24 cellular contexts compared by ENCODE assay signal in genomic region chr14:95021588-95021987, GRCh38.
DNase-seq lines count a peak whose midpoint lies in the region; ATAC-seq and TF ChIP-seq lines count a peak whose summit lies in the region.
"Had no signal": no experiment of that assay in that cellular context is flagged by ENCODE, and none has a peak within 500 bp of the region (broad histone marks: within the 10 kb centered on the region; RNA-seq: fewer than 3 reads in every experiment).

No MANE protein-coding gene starts in this region.

- no peak overlapping the region for H2AFZ ChIP-seq in GM23338
- H2AFZ ChIP-seq in neural progenitor cell (replicated peaks): no peak overlapping the region

- H3K36me3 Mint-ChIP-seq in GM23338 (ENCODE audit: low read depth): no peaks in the 10 kb centered on the region
- H3K36me3 Mint-ChIP-seq in endodermal cell (ENCODE audit: low read depth): no peaks in the 10 kb centered on the region
- H3K36me3 Mint-ChIP-seq in neural progenitor cell: no peaks in the 10 kb centered on the region
- H3K36me3 Mint-ChIP-seq: CD4-positive, alpha-beta memory T cell had no signal

- 60 to 94% methylated on average over 1 to 2 of the region's 2 CpGs for WGBS in endodermal cell (ENCODE audit: insufficient coverage in 1 of 2, insufficient read length in 1 of 2), 2 experiments
- WGBS in right lobe of liver (ENCODE audit: insufficient coverage, low coverage, low lambda C conversion rate, missing lambda C conversion rate): 85% methylated on average over 2 of the region's 2 CpGs

- H3K9ac ChIP-seq in NT2/D1 (ENCODE audit: insufficient read length, low read depth): no peak overlapping the region
- H3K9ac ChIP-seq in endodermal cell (ENCODE audit: extremely low read depth, low read length, poor library complexity, severe bottlenecking): no peak overlapping the region
- no peak overlapping the region for H3K9ac ChIP-seq in neural progenitor cell
- H3K9ac ChIP-seq: BLaER1 had no signal

- no peaks in the 10 kb centered on the region for H3K4me1 Mint-ChIP-seq in GM23338
- no peaks in the 10 kb centered on the region for H3K4me1 Mint-ChIP-seq in endodermal cell
- peaks cover 3% of the 10 kb centered on the region for H3K4me1 Mint-ChIP-seq in neural progenitor cell

- H3K4me1 ChIP-seq in GM23338 (ENCODE audit: insufficient read depth) (no peaks in the 10 kb centered on the region), NT2/D1 (ENCODE audit: insufficient read depth, insufficient read length) (no peaks in the 10 kb centered on the region), endodermal cell (ENCODE audit: control insufficient read depth, insufficient read depth, low read length) (no peaks in the 10 kb centered on the region), neural progenitor cell (no peaks in the 10 kb centered on the region), right lobe of liver (no peaks in the 10 kb centered on the region)
- H3K4me1 ChIP-seq: Caco-2 had no signal

- H3F3A ChIP-seq in GM23338 (replicated peaks; ENCODE audit: low read depth): no peaks in the 10 kb centered on the region
- H3F3A ChIP-seq in neural progenitor cell (ENCODE audit: low read depth): no peaks in the 10 kb centered on the region

- H3K27ac ChIP-seq in GM23338 (ENCODE audit: low read depth) (no peak overlapping the region), endodermal cell (ENCODE audit: low read depth, low read length) (no peak overlapping the region), neural progenitor cell (no peak overlapping the region), right lobe of liver (no peak overlapping the region)
- H3K27ac ChIP-seq: BLaER1, HL-60 had no signal

- H3K4me3 Mint-ChIP-seq in GM23338 (no peak overlapping the region), endodermal cell (no peak overlapping the region), neural progenitor cell (no peak overlapping the region)
- H3K4me3 Mint-ChIP-seq: HFFc6 had no signal

- H3K9me3 ChIP-seq in NT2/D1 (ENCODE audit: insufficient read depth, low read length) (no peaks in the 10 kb centered on the region), endodermal cell (ENCODE audit: control insufficient read depth, low read length) (peaks cover 11% of the 10 kb centered on the region), neural progenitor cell (ENCODE audit: low read depth) (no peaks in the 10 kb centered on the region), right lobe of liver (no peaks in the 10 kb centered on the region)
- H3K9me3 ChIP-seq: Caco-2 had no signal

- no peaks in the 10 kb centered on the region for H4K20me1 ChIP-seq in GM23338 (replicated peaks; ENCODE audit: insufficient read depth)
- H4K20me1 ChIP-seq in neural progenitor cell (ENCODE audit: low read depth): no peaks in the 10 kb centered on the region
- H4K20me1 ChIP-seq: BLaER1 had no signal

- intact Hi-C loops in right lobe of liver (cut with DNase I): no loop called here

- no peak for TF ChIP-seq POLR2A in right lobe of liver (IDR thresholded peaks at IDR 0.05)

- H3K9me3 Mint-ChIP-seq in GM23338: no peaks in the 10 kb centered on the region
- peaks cover 4% of the 10 kb centered on the region for H3K9me3 Mint-ChIP-seq in endodermal cell
- peaks cover 2% of the 10 kb centered on the region for H3K9me3 Mint-ChIP-seq in neural progenitor cell

- ATAC-seq in GM23338: peak; percentile 78
- ATAC-seq in HG03460 (IDR thresholded peaks at IDR 0.05; ENCODE audit: unreplicated experiment): no peak
- no peak for ATAC-seq in right lobe of liver
- ATAC-seq: HepG2, K562, Panc1 had no signal

- no peaks in the 10 kb centered on the region for H3K27me3 ChIP-seq in GM23338 (ENCODE audit: insufficient read depth)
- H3K27me3 ChIP-seq in NT2/D1 (ENCODE audit: insufficient read depth, insufficient read length): no peaks in the 10 kb centered on the region
- H3K27me3 ChIP-seq in endodermal cell (ENCODE audit: control insufficient read depth, insufficient read depth, low read length, poor library complexity, severe bottlenecking): no peaks in the 10 kb centered on the region
- H3K27me3 ChIP-seq in neural progenitor cell: no peaks in the 10 kb centered on the region
- no peaks in the 10 kb centered on the region for H3K27me3 ChIP-seq in right lobe of liver
- H3K27me3 ChIP-seq: BLaER1 had no signal

- no peaks in the 10 kb centered on the region for H3K79me2 ChIP-seq in GM23338 (replicated peaks; ENCODE audit: insufficient read depth)
- no peaks in the 10 kb centered on the region for H3K79me2 ChIP-seq in neural progenitor cell (ENCODE audit: low read depth)

- DNase-seq in GM23338 (ENCODE audit: low spot score) (peak; percentile 46), NT2/D1 (ENCODE audit: low read depth, low spot score) (peak; percentile 16), endodermal cell (peak; percentile 68), neural progenitor cell (ENCODE audit: low spot score) (no peak), right lobe of liver (no peak), GM10266 (ENCODE audit: extremely low spot score) (no peak)
- DNase-seq: Caco-2; DMS 273 treated with DMSO at 0.1 percent for 48 hours; GDM1; HFFc6; MM.1S; NCI-H1092 treated with DMSO at 0.1 percent for 48 hours; NCI-H146; NCI-H2029; NCI-H2227 treated with DMSO at 0.1 percent for 48 hours; NCI-H510A; NK-92 treated with Interleukin-12 subunit alpha and Interleukin-12 subunit beta, amount 100 ng/mL, for 24 hours had no signal

- H3K27me3 Mint-ChIP-seq in GM23338 (ENCODE audit: insufficient read depth, low read depth, poor library complexity) (peaks cover 7% of the 10 kb centered on the region), endodermal cell (ENCODE audit: insufficient read depth) (peaks cover 1% of the 10 kb centered on the region), neural progenitor cell (ENCODE audit: insufficient read depth, low read depth) (peaks cover 4% of the 10 kb centered on the region)

- TF ChIP-seq CTCF in GM23338 (conservative IDR thresholded peaks at IDR 0.05; ENCODE audit: low read depth in 2 of 2): peak; percentile 37 to 53; a peak in 3 of 4 replicates
- peak; percentile 68 for TF ChIP-seq CTCF in endodermal cell (conservative IDR thresholded peaks at IDR 0.05)
- peak; percentile 13 for TF ChIP-seq CTCF in neural progenitor cell (IDR thresholded peaks at IDR 0.05)
- TF ChIP-seq CTCF in right lobe of liver (IDR thresholded peaks at IDR 0.05): no peak
- TF ChIP-seq CTCF in GM10266 (IDR thresholded peaks at IDR 0.05; ENCODE audit: control insufficient read depth, insufficient read depth, low read depth, missing control alignments): no peak

- no peak overlapping the region for H3K4me3 ChIP-seq in GM23338
- no peak overlapping the region for H3K4me3 ChIP-seq in NT2/D1 (ENCODE audit: insufficient read length, low read depth)
- no peak overlapping the region for H3K4me3 ChIP-seq in endodermal cell (ENCODE audit: low read length)
- H3K4me3 ChIP-seq in neural progenitor cell: no peak overlapping the region
- H3K4me3 ChIP-seq in right lobe of liver: no peak overlapping the region
- H3K4me3 ChIP-seq: BLaER1, K562 had no signal

- H3K4me2 ChIP-seq in GM23338: no peak overlapping the region
- no peak overlapping the region for H3K4me2 ChIP-seq in neural progenitor cell
- H3K4me2 ChIP-seq: BLaER1 had no signal

- H3K36me3 ChIP-seq in GM23338 (ENCODE audit: insufficient read depth) (no peaks in the 10 kb centered on the region), NT2/D1 (ENCODE audit: insufficient read depth, insufficient read length, low read length) (no peaks in the 10 kb centered on the region), endodermal cell (ENCODE audit: control insufficient read depth, insufficient read depth, low read length) (no peaks in the 10 kb centered on the region), neural progenitor cell (no peaks in the 10 kb centered on the region), right lobe of liver (no peaks in the 10 kb centered on the region)
- H3K36me3 ChIP-seq: BLaER1 had no signal

- H3K27ac Mint-ChIP-seq in GM23338: no peak overlapping the region
- H3K27ac Mint-ChIP-seq in endodermal cell: no peak overlapping the region
- H3K27ac Mint-ChIP-seq in neural progenitor cell: no peak overlapping the region
- H3K27ac Mint-ChIP-seq: HFFc6 had no signal

- H3K9me2 ChIP-seq in GM23338 (ENCODE audit: insufficient read depth): no peaks in the 10 kb centered on the region

TF ChIP-seq in GM23338, 12 proteins besides CTCF, POLR2A, EP300 and RAD21 (continues in another document):
- TF ChIP-seq ETS1 (IDR thresholded peaks at IDR 0.05) (no peak), STAT1 (IDR thresholded peaks at IDR 0.05; ENCODE audit: unreplicated experiment) (no peak), POLR2AphosphoS5 (IDR thresholded peaks at IDR 0.05; ENCODE audit: low read depth) (no peak), ZNF114 (CRISPR knock-in tag; IDR thresholded peaks at IDR 0.05) (no peak), CREB1 (CRISPR knock-in tag; IDR thresholded peaks at IDR 0.05; ENCODE audit: low read depth) (no peak), EZH2 (IDR thresholded peaks at IDR 0.05; ENCODE audit: low read depth, unreplicated experiment) (no peak), NANOG (IDR thresholded peaks at IDR 0.05; ENCODE audit: borderline replicate concordance) (no peak), JUNB (IDR thresholded peaks at IDR 0.05; ENCODE audit: unreplicated experiment) (no peak), EZH2phosphoT487 (IDR thresholded peaks at IDR 0.05; ENCODE audit: unreplicated experiment) (no peak)

Comparison
In these comparisons a context has a peak if more than half of its experiments do, and no peak if none do; other contexts are left out.
1. DNase-seq: peak in GM23338 (single experiment), NT2/D1 (single experiment) and endodermal cell (single experiment); none in neural progenitor cell (single experiment), right lobe of liver (0 of 3) and GM10266 (single experiment).
2. CTCF ChIP-seq: peak in GM23338 (2 of 2), endodermal cell (single experiment) and neural progenitor cell (single experiment); none in right lobe of liver (0 of 4) and GM10266 (single experiment).